In the genomic region with DNA sequence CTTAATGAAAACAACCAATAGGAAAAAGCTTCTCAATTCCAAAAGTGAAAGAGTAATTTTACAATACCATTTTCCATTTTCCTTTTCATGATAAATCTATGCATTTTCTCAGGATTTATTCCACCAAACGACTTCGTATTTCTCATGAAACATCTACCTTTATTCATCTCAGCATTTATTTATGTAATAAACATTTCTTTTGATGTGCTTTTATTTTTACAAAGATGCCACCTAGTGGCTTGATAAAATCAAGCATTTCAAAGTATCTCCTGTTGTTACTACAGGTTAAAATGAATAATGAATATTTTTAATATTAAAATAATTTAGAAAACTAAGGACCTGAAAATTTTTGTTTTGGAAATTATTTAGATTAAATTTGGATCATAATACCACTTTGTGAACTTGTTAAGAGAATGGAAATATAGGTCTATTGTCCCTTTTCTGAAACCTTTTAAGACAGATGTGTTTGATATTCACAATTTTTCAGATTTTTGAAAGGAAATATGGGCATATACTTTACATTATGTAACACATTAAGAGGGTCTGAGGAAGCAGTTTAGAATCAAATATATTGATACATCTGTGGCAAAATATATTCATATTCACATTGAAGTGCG, we compare ENCODE assay signal across 8 cellular contexts. TPM values are rescaled to one million over a fixed set of nuclear protein-coding genes. Genes with fewer than 3 reads are reported as not detected.
DNase-seq lines count a peak whose midpoint lies in the region; ATAC-seq and TF ChIP-seq lines count a peak whose summit lies in the region.

No MANE protein-coding gene starts in this region.

- no peaks in the 10 kb centered on the region for H4K20me1 ChIP-seq in osteoblast (ENCODE audit: insufficient read depth, low read length)

- no peak overlapping the region for H2AFZ ChIP-seq in osteoblast (ENCODE audit: low read length)

- ATAC-seq in GM21737 (IDR thresholded peaks at IDR 0.05; ENCODE audit: unreplicated experiment) = no peak

- no peaks in the 10 kb centered on the region for H3K9me3 ChIP-seq in osteoblast (ENCODE audit: low read depth, low read length)

- peaks cover 13% of the 10 kb centered on the region for H3K27me3 ChIP-seq in osteoblast (ENCODE audit: insufficient read depth, low read length)

- H3K4me3 ChIP-seq in osteoblast (ENCODE audit: insufficient read depth, low read length) = no peak overlapping the region

- H3K36me3 ChIP-seq in osteoblast (ENCODE audit: insufficient read depth, low read length) = no peaks in the 10 kb centered on the region

- H3K4me2 ChIP-seq in osteoblast (ENCODE audit: insufficient read depth, low read length) = no peak overlapping the region

- H3K4me1 ChIP-seq in osteoblast (ENCODE audit: insufficient read depth, low read length) = peaks cover 21% of the 10 kb centered on the region

- peak overlapping the region; percentile 66 for H3K27ac ChIP-seq in osteoblast (ENCODE audit: low read depth, low read length)

- H3K79me2 ChIP-seq in osteoblast (ENCODE audit: insufficient read depth, low read length) = no peaks in the 10 kb centered on the region

- TF ChIP-seq CTCF in osteoblast (IDR thresholded peaks at IDR 0.05; ENCODE audit: extremely low read depth, low read depth, low read length) = peak; percentile 59

- DNase-seq in EH (ENCODE audit: low read depth) (peak; percentile 40), NCI-H1417 (lab: John Stamatoyannopoulos, UW) (peak in 2 of 3 experiments; percentile 55 to 68), cerebellar cortex (ENCODE audit: low spot score) (peak; percentile 74), osteoblast (ENCODE audit: insufficient read length, low spot score, missing footprints) (no peak), AG08395 (ENCODE audit: low spot score) (no peak), mucosa of gallbladder (ENCODE audit: low spot score) (no peak)
- DNase-seq in activated CD4-positive, alpha-beta T cell treated with anti-CD3 and anti-CD28 coated beads, Interleukin-2, amount 50 U/mL, for 1 hour = no peak

RNA-seq across cellular contexts. Expression of a gene that starts 2.7 kb away (rescaled TPM):
- total RNA-seq in osteoblast (0.72 and 0.88 TPM in 2 replicates), mucosa of gallbladder (2.9 TPM)

RNA-seq across cellular contexts. Expression of a gene that starts 20.5 kb away (rescaled TPM):
- total RNA-seq in osteoblast = 25.7 and 30.6 TPM in 2 replicates
- 95.2 TPM for total RNA-seq in mucosa of gallbladder

Comparison
In these comparisons a context has a peak if more than half of its experiments do, and no peak if none do; other contexts are left out.
1. DNase-seq: peak in EH (single experiment), NCI-H1417 (2 of 3) and cerebellar cortex (single experiment); none in osteoblast (single experiment), activated CD4-positive, alpha-beta T cell treated with anti-CD3 and anti-CD28 coated beads, Interleukin-2, amount 50 U/mL, for 1 hour (single experiment), AG08395 (single experiment) and mucosa of gallbladder (single experiment).